1 cellular context compared by ENCODE assay signal in the genomic region with DNA sequence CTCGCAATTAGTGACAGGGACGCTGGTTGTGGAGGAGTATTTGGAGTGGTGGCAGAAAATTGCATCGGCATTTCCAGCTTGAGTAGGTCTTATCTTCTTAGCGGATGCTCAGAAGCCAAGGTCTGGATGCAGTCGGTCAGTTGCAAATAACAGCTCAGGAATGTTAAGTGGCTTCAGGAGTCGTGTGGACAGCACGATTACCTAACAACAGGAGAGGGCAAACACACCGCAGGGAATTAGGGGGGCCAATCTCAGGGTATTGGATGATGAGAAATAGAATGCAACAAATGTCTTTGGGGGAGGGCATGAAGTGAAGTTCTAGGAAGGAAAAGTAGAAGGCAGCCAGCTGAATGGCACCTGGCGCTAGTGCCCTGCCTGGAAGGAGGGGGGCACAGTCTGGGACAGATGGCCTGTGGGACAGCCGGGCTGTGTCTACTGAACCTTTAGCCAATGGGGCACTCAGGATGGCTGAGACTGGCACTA.
TF ChIP-seq lines count a peak whose summit lies in the region.

No MANE protein-coding gene starts in this region.

TF ChIP-seq in HepG2, 621 proteins besides CTCF, POLR2A, EP300 and RAD21:
- TF ChIP-seq ZNF264 (CRISPR knock-in tag; IDR thresholded peaks at IDR 0.05) (no peak), SNRNP70 (IDR thresholded peaks at IDR 0.05; ENCODE audit: low read depth, low read length) (no peak), CBX1 (IDR thresholded peaks at IDR 0.05; ENCODE audit: low read depth) (no peak), MTA3 (CRISPR knock-in tag; IDR thresholded peaks at IDR 0.05) (no peak), TMF1 (CRISPR knock-in tag; IDR thresholded peaks at IDR 0.05; ENCODE audit: low read depth) (no peak), SIN3B (IDR thresholded peaks at IDR 0.05; ENCODE audit: low read length) (no peak), KLF6 (CRISPR knock-in tag; IDR thresholded peaks at IDR 0.05) (no peak), AKAP8 (CRISPR knock-in tag; IDR thresholded peaks at IDR 0.05) (no peak), CEBPB (IDR thresholded peaks at IDR 0.05; ENCODE audit: borderline replicate concordance, low read depth, low read length) (no peak), NFE2 (CRISPR knock-in tag; IDR thresholded peaks at IDR 0.05) (no peak), PAWR (CRISPR knock-in tag; IDR thresholded peaks at IDR 0.05; ENCODE audit: borderline replicate concordance) (no peak), ESRRA (CRISPR knock-in tag; IDR thresholded peaks at IDR 0.05; ENCODE audit: low read depth) (no peak)
- TF ChIP-seq, protein P1, sequence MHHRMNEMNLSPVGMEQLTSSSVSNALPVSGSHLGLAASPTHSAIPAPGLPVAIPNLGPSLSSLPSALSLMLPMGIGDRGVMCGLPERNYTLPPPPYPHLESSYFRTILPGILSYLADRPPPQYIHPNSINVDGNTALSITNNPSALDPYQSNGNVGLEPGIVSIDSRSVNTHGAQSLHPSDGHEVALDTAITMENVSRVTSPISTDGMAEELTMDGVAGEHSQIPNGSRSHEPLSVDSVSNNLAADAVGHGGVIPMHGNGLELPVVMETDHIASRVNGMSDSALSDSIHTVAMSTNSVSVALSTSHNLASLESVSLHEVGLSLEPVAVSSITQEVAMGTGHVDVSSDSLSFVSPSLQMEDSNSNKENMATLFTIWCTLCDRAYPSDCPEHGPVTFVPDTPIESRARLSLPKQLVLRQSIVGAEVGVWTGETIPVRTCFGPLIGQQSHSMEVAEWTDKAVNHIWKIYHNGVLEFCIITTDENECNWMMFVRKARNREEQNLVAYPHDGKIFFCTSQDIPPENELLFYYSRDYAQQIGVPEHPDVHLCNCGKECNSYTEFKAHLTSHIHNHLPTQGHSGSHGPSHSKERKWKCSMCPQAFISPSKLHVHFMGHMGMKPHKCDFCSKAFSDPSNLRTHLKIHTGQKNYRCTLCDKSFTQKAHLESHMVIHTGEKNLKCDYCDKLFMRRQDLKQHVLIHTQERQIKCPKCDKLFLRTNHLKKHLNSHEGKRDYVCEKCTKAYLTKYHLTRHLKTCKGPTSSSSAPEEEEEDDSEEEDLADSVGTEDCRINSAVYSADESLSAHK (CRISPR knock-in tag; IDR thresholded peaks at IDR 0.05; ENCODE audit: borderline replicate concordance), result no peak
- TF ChIP-seq, protein P2, sequence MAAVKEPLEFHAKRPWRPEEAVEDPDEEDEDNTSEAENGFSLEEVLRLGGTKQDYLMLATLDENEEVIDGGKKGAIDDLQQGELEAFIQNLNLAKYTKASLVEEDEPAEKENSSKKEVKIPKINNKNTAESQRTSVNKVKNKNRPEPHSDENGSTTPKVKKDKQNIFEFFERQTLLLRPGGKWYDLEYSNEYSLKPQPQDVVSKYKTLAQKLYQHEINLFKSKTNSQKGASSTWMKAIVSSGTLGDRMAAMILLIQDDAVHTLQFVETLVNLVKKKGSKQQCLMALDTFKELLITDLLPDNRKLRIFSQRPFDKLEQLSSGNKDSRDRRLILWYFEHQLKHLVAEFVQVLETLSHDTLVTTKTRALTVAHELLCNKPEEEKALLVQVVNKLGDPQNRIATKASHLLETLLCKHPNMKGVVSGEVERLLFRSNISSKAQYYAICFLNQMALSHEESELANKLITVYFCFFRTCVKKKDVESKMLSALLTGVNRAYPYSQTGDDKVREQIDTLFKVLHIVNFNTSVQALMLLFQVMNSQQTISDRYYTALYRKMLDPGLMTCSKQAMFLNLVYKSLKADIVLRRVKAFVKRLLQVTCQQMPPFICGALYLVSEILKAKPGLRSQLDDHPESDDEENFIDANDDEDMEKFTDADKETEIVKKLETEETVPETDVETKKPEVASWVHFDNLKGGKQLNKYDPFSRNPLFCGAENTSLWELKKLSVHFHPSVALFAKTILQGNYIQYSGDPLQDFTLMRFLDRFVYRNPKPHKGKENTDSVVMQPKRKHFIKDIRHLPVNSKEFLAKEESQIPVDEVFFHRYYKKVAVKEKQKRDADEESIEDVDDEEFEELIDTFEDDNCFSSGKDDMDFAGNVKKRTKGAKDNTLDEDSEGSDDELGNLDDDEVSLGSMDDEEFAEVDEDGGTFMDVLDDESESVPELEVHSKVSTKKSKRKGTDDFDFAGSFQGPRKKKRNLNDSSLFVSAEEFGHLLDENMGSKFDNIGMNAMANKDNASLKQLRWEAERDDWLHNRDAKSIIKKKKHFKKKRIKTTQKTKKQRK (IDR thresholded peaks at IDR 0.05; ENCODE audit: low read length), result no peak
TF ChIP-seq in HepG2: peak in this region for 0.
